1 cellular context compared by ENCODE assay signal in the genomic region with DNA sequence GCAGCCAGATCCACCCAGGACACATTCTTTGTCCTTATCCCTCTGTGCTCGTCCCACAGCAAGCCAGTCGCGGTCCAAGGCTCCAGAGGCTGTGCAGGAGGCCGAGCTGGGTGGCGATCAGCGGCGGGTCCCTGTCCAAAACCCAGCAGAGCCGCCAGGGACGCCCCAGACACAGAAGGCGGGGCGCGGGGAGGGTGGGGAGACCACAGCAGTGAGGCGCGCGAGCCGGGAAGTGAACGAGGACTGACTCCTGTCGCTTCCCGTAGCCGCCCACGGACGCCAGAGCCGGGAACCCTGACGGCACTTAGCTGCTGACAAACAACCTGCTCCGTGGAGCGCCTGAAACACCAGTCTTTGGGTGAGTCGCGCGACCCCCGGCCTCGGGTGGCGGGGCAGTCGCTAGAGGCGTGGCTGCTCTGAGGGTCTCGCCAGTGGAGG.
A peak's percentile ranks its signal among the peaks of the same experiment; 100 is the strongest.
TF ChIP-seq lines count a peak whose summit lies in the region.

A gene (plus strand): TSS at position 279 of the 438 bp plus-strand sequence. CDS start 2,089 bp downstream, outside the sequence.

TF ChIP-seq in K562, 482 proteins besides CTCF, POLR2A, EP300 and RAD21 (continued from another document and continues in another):
- TF ChIP-seq, protein P1, sequence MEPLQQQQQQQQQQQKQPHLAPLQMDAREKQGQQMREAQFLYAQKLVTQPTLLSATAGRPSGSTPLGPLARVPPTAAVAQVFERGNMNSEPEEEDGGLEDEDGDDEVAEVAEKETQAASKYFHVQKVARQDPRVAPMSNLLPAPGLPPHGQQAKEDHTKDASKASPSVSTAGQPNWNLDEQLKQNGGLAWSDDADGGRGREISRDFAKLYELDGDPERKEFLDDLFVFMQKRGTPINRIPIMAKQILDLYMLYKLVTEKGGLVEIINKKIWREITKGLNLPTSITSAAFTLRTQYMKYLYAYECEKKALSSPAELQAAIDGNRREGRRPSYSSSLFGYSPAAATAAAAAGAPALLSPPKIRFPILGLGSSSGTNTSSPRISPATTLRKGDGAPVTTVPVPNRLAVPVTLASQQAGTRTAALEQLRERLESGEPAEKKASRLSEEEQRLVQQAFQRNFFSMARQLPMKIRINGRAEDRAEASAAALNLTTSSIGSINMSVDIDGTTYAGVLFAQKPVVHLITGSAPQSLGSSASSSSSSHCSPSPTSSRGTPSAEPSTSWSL (CRISPR knock-in tag; IDR thresholded peaks at IDR 0.05; ENCODE audit: borderline replicate concordance), result no peak
- TF ChIP-seq, protein P2, sequence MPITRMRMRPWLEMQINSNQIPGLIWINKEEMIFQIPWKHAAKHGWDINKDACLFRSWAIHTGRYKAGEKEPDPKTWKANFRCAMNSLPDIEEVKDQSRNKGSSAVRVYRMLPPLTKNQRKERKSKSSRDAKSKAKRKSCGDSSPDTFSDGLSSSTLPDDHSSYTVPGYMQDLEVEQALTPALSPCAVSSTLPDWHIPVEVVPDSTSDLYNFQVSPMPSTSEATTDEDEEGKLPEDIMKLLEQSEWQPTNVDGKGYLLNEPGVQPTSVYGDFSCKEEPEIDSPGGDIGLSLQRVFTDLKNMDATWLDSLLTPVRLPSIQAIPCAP (CRISPR knock-in tag; IDR thresholded peaks at IDR 0.05; ENCODE audit: borderline replicate concordance), result no peak; the same call in 1 of the 2 replicates
- no peak for TF ChIP-seq TSC22D4 (tag; IDR thresholded peaks at IDR 0.05)
- peak; percentile 56; the same call in 1 of the 2 replicates for TF ChIP-seq ZKSCAN1 (IDR thresholded peaks at IDR 0.05; ENCODE audit: low read depth, low read length)
- TF ChIP-seq ZBTB1 (CRISPR knock-in tag; IDR thresholded peaks at IDR 0.05; ENCODE audit: borderline replicate concordance, low read depth), result peak; percentile 79; the same call in 1 of the 2 replicates
- no peak for TF ChIP-seq PURB (CRISPR knock-in tag; IDR thresholded peaks at IDR 0.05; ENCODE audit: low read depth)
- no peak for TF ChIP-seq KDM2B (CRISPR knock-in tag; IDR thresholded peaks at IDR 0.05)
- TF ChIP-seq HDGF (IDR thresholded peaks at IDR 0.05), result no peak
- TF ChIP-seq SAFB (IDR thresholded peaks at IDR 0.05; ENCODE audit: borderline replicate concordance, low read depth, low read length), result peak; percentile 58; the same call in 1 of the 2 replicates
- no peak for TF ChIP-seq FOXA1 (IDR thresholded peaks at IDR 0.05; ENCODE audit: borderline replicate concordance)
- TF ChIP-seq MYC (IDR thresholded peaks at IDR 0.05; ENCODE audit: low read depth, low read length), result peak; percentile 48; the same call in 1 of the 2 replicates
- TF ChIP-seq MYC (CRISPR knock-in tag; IDR thresholded peaks at IDR 0.05; ENCODE audit: borderline replicate concordance, low read depth), result peak; percentile 69; the same call in 1 of the 2 replicates
- TF ChIP-seq, protein P3, sequence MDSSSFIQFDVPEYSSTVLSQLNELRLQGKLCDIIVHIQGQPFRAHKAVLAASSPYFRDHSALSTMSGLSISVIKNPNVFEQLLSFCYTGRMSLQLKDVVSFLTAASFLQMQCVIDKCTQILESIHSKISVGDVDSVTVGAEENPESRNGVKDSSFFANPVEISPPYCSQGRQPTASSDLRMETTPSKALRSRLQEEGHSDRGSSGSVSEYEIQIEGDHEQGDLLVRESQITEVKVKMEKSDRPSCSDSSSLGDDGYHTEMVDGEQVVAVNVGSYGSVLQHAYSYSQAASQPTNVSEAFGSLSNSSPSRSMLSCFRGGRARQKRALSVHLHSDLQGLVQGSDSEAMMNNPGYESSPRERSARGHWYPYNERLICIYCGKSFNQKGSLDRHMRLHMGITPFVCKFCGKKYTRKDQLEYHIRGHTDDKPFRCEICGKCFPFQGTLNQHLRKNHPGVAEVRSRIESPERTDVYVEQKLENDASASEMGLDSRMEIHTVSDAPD (CRISPR knock-in tag; IDR thresholded peaks at IDR 0.05), result no peak
- TF ChIP-seq ZNF175 (CRISPR knock-in tag; IDR thresholded peaks at IDR 0.05; ENCODE audit: low read depth), result 0 out of 2 replicates have a peak, but pooled peaks have one; percentile 59
- peak; percentile 51; the same call in 1 of the 2 replicates for TF ChIP-seq TARDBP (IDR thresholded peaks at IDR 0.05)
- no peak for TF ChIP-seq BRD4 (IDR thresholded peaks at IDR 0.05)
- TF ChIP-seq, protein P4, sequence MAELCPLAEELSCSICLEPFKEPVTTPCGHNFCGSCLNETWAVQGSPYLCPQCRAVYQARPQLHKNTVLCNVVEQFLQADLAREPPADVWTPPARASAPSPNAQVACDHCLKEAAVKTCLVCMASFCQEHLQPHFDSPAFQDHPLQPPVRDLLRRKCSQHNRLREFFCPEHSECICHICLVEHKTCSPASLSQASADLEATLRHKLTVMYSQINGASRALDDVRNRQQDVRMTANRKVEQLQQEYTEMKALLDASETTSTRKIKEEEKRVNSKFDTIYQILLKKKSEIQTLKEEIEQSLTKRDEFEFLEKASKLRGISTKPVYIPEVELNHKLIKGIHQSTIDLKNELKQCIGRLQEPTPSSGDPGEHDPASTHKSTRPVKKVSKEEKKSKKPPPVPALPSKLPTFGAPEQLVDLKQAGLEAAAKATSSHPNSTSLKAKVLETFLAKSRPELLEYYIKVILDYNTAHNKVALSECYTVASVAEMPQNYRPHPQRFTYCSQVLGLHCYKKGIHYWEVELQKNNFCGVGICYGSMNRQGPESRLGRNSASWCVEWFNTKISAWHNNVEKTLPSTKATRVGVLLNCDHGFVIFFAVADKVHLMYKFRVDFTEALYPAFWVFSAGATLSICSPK (IDR thresholded peaks at IDR 0.05; ENCODE audit: borderline replicate concordance), result no peak
- no peak for TF ChIP-seq BRD9 (IDR thresholded peaks at IDR 0.05; ENCODE audit: low read depth, partially characterized antibody)
- TF ChIP-seq, protein P5, sequence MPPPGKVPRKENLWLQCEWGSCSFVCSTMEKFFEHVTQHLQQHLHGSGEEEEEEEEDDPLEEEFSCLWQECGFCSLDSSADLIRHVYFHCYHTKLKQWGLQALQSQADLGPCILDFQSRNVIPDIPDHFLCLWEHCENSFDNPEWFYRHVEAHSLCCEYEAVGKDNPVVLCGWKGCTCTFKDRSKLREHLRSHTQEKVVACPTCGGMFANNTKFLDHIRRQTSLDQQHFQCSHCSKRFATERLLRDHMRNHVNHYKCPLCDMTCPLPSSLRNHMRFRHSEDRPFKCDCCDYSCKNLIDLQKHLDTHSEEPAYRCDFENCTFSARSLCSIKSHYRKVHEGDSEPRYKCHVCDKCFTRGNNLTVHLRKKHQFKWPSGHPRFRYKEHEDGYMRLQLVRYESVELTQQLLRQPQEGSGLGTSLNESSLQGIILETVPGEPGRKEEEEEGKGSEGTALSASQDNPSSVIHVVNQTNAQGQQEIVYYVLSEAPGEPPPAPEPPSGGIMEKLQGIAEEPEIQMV (tag; conservative IDR thresholded peaks at IDR 0.05; ENCODE audit: low read depth), result no peak
- no peak for TF ChIP-seq ZNF124 (CRISPR knock-in tag; IDR thresholded peaks at IDR 0.05)
- TF ChIP-seq, protein P6, sequence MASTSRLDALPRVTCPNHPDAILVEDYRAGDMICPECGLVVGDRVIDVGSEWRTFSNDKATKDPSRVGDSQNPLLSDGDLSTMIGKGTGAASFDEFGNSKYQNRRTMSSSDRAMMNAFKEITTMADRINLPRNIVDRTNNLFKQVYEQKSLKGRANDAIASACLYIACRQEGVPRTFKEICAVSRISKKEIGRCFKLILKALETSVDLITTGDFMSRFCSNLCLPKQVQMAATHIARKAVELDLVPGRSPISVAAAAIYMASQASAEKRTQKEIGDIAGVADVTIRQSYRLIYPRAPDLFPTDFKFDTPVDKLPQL (IDR thresholded peaks at IDR 0.05; ENCODE audit: extremely low read depth, insufficient read length), result no peak
- TF ChIP-seq POLR3A (IDR thresholded peaks at IDR 0.05; ENCODE audit: borderline replicate concordance, extremely low read depth, insufficient read depth, insufficient read length), result no peak
- TF ChIP-seq YBX1 (IDR thresholded peaks at IDR 0.05), result no peak
- TF ChIP-seq, protein P7, sequence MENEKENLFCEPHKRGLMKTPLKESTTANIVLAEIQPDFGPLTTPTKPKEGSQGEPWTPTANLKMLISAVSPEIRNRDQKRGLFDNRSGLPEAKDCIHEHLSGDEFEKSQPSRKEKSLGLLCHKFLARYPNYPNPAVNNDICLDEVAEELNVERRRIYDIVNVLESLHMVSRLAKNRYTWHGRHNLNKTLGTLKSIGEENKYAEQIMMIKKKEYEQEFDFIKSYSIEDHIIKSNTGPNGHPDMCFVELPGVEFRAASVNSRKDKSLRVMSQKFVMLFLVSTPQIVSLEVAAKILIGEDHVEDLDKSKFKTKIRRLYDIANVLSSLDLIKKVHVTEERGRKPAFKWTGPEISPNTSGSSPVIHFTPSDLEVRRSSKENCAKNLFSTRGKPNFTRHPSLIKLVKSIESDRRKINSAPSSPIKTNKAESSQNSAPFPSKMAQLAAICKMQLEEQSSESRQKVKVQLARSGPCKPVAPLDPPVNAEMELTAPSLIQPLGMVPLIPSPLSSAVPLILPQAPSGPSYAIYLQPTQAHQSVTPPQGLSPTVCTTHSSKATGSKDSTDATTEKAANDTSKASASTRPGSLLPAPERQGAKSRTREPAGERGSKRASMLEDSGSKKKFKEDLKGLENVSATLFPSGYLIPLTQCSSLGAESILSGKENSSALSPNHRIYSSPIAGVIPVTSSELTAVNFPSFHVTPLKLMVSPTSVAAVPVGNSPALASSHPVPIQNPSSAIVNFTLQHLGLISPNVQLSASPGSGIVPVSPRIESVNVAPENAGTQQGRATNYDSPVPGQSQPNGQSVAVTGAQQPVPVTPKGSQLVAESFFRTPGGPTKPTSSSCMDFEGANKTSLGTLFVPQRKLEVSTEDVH (IDR thresholded peaks at IDR 0.05; ENCODE audit: low read depth, partially characterized antibody), result no peak
- TF ChIP-seq, protein P8, sequence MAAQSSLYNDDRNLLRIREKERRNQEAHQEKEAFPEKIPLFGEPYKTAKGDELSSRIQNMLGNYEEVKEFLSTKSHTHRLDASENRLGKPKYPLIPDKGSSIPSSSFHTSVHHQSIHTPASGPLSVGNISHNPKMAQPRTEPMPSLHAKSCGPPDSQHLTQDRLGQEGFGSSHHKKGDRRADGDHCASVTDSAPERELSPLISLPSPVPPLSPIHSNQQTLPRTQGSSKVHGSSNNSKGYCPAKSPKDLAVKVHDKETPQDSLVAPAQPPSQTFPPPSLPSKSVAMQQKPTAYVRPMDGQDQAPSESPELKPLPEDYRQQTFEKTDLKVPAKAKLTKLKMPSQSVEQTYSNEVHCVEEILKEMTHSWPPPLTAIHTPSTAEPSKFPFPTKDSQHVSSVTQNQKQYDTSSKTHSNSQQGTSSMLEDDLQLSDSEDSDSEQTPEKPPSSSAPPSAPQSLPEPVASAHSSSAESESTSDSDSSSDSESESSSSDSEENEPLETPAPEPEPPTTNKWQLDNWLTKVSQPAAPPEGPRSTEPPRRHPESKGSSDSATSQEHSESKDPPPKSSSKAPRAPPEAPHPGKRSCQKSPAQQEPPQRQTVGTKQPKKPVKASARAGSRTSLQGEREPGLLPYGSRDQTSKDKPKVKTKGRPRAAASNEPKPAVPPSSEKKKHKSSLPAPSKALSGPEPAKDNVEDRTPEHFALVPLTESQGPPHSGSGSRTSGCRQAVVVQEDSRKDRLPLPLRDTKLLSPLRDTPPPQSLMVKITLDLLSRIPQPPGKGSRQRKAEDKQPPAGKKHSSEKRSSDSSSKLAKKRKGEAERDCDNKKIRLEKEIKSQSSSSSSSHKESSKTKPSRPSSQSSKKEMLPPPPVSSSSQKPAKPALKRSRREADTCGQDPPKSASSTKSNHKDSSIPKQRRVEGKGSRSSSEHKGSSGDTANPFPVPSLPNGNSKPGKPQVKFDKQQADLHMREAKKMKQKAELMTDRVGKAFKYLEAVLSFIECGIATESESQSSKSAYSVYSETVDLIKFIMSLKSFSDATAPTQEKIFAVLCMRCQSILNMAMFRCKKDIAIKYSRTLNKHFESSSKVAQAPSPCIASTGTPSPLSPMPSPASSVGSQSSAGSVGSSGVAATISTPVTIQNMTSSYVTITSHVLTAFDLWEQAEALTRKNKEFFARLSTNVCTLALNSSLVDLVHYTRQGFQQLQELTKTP (IDR thresholded peaks at IDR 0.05; ENCODE audit: low read depth in 1 of 2, partially characterized antibody in 2 of 2), result no peak
- TF ChIP-seq, protein P9, sequence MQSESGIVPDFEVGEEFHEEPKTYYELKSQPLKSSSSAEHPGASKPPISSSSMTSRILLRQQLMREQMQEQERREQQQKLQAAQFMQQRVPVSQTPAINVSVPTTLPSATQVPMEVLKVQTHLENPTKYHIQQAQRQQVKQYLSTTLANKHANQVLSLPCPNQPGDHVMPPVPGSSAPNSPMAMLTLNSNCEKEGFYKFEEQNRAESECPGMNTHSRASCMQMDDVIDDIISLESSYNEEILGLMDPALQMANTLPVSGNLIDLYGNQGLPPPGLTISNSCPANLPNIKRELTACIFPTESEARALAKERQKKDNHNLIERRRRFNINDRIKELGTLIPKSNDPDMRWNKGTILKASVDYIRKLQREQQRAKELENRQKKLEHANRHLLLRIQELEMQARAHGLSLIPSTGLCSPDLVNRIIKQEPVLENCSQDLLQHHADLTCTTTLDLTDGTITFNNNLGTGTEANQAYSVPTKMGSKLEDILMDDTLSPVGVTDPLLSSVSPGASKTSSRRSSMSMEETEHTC (IDR thresholded peaks at IDR 0.05), result 0 out of 2 replicates have a peak, but pooled peaks have one; percentile 48
- no peak for TF ChIP-seq ZNF699 (CRISPR knock-in tag; IDR thresholded peaks at IDR 0.05; ENCODE audit: insufficient replicate concordance)
- TF ChIP-seq ZNF224 (CRISPR knock-in tag; IDR thresholded peaks at IDR 0.05), result no peak
- TF ChIP-seq DNMT1 (IDR thresholded peaks at IDR 0.05), result no peak
- no peak for TF ChIP-seq FUS (optimal IDR thresholded peaks at IDR 0.05; ENCODE audit: low read depth, low read length)
- TF ChIP-seq, protein P10, sequence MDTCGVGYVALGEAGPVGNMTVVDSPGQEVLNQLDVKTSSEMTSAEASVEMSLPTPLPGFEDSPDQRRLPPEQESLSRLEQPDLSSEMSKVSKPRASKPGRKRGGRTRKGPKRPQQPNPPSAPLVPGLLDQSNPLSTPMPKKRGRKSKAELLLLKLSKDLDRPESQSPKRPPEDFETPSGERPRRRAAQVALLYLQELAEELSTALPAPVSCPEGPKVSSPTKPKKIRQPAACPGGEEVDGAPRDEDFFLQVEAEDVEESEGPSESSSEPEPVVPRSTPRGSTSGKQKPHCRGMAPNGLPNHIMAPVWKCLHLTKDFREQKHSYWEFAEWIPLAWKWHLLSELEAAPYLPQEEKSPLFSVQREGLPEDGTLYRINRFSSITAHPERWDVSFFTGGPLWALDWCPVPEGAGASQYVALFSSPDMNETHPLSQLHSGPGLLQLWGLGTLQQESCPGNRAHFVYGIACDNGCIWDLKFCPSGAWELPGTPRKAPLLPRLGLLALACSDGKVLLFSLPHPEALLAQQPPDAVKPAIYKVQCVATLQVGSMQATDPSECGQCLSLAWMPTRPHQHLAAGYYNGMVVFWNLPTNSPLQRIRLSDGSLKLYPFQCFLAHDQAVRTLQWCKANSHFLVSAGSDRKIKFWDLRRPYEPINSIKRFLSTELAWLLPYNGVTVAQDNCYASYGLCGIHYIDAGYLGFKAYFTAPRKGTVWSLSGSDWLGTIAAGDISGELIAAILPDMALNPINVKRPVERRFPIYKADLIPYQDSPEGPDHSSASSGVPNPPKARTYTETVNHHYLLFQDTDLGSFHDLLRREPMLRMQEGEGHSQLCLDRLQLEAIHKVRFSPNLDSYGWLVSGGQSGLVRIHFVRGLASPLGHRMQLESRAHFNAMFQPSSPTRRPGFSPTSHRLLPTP (IDR thresholded peaks at IDR 0.05; ENCODE audit: borderline replicate concordance, extremely low read depth, insufficient read length), result no peak
- TF ChIP-seq E2F3 (CRISPR knock-in tag; IDR thresholded peaks at IDR 0.05), result peak; percentile 72; the same call in 1 of the 2 replicates
- TF ChIP-seq, protein P11, sequence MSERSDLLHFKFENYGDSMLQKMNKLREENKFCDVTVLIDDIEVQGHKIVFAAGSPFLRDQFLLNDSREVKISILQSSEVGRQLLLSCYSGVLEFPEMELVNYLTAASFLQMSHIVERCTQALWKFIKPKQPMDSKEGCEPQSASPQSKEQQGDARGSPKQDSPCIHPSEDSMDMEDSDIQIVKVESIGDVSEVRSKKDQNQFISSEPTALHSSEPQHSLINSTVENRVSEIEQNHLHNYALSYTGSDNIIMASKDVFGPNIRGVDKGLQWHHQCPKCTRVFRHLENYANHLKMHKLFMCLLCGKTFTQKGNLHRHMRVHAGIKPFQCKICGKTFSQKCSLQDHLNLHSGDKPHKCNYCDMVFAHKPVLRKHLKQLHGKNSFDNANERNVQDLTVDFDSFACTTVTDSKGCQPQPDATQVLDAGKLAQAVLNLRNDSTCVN (CRISPR knock-in tag; IDR thresholded peaks at IDR 0.05), result no peak
